ENCODE assay signal across 23 cellular contexts in genomic region chr5:169941542-169941941, GRCh38. TPM values are rescaled to one million over a fixed set of nuclear protein-coding genes. Genes with fewer than 3 reads are reported as not detected.
DNase-seq lines count a peak whose midpoint lies in the region; ATAC-seq and TF ChIP-seq lines count a peak whose summit lies in the region.
"Had no signal": no experiment of that assay in that cellular context is flagged by ENCODE, and none has a peak within 500 bp of the region (broad histone marks: within the 10 kb centered on the region; RNA-seq: fewer than 3 reads in every experiment).

No MANE protein-coding gene starts in this region.

- no peak overlapping the region for H3K4me3 Mint-ChIP-seq in CD4-positive, CD25-positive, alpha-beta regulatory T cell
- H3K4me3 Mint-ChIP-seq in effector memory CD8-positive, alpha-beta T cell, result no peak overlapping the region
- no peak overlapping the region for H3K4me3 Mint-ChIP-seq in stimulated activated memory B cell treated with anti-CD40 and anti-IgM and Interleukin-4, amounts not matched to agents 10 μg/mL and 1 μg/mL and 100 μg/mL, for 72 hours
- H3K4me3 Mint-ChIP-seq: CD14-positive monocyte had no signal

- peaks cover 80% of the 10 kb centered on the region for H3K79me2 ChIP-seq in SK-N-SH (ENCODE audit: insufficient read depth)

- H2AFZ ChIP-seq in mesenchymal stem cell (ENCODE audit: low read depth, low read length) (no peak overlapping the region), SK-N-SH (ENCODE audit: low read depth) (no peak overlapping the region)
- H2AFZ ChIP-seq: PC-9 had no signal

- H3K14ac ChIP-seq in mesenchymal stem cell (ENCODE audit: low read length in 2 of 2), result no peak overlapping the region

- peak overlapping the region; percentile 66 for H3K9ac ChIP-seq in mesenchymal stem cell (ENCODE audit: low read length)
- H3K9ac ChIP-seq in SK-N-SH, result no peak overlapping the region

- H3K4me1 ChIP-seq in CD4-positive, CD25-positive, alpha-beta regulatory T cell (ENCODE audit: control insufficient read depth, insufficient read depth, low read length, poor library complexity, severe bottlenecking), result no peaks in the 10 kb centered on the region
- H3K4me1 ChIP-seq in mesenchymal stem cell (ENCODE audit: control insufficient read depth, insufficient read depth, low read depth, low read length) (peaks cover 10% of the 10 kb centered on the region), SK-N-SH (ENCODE audit: control insufficient read depth in 1 of 2, insufficient read depth in 2 of 2, low read depth in 1 of 2, low read length in 1 of 2) (peaks cover 2 to 14% of the 10 kb centered on the region in 2 experiments; a peak in 3 of 4 replicates)
- H3K4me1 ChIP-seq: BE2C had no signal

- no peak overlapping the region for H4K91ac ChIP-seq in mesenchymal stem cell (ENCODE audit: low read length)

- peaks cover 18% of the 10 kb centered on the region for H3K79me1 ChIP-seq in mesenchymal stem cell (replicated peaks; ENCODE audit: low read length, poor library complexity, severe bottlenecking)

- no peak overlapping the region for H2BK12ac ChIP-seq in mesenchymal stem cell (ENCODE audit: low read length in 2 of 2)

- no peak for TF ChIP-seq CTCF in SK-N-SH (IDR thresholded peaks at IDR 0.05)

- no peak overlapping the region for H3K18ac ChIP-seq in mesenchymal stem cell (ENCODE audit: low read depth in 1 of 2, low read length in 2 of 2)

- no peak overlapping the region for H2BK5ac ChIP-seq in mesenchymal stem cell (ENCODE audit: low read depth, low read length, poor library complexity, severe bottlenecking)

- H3K4me3 ChIP-seq in CD4-positive, CD25-positive, alpha-beta regulatory T cell (ENCODE audit: low read depth, low read length), result no peak overlapping the region
- peak overlapping the region in 1 of 2 experiments; percentile 17 for H3K4me3 ChIP-seq in mesenchymal stem cell (ENCODE audit: insufficient read depth in 1 of 2, low read depth in 1 of 2, low read length in 2 of 2)
- H3K4me3 ChIP-seq in SK-N-SH (ENCODE audit: low read depth in 2 of 2, low read length in 1 of 2), result no peak overlapping the region
- H3K4me3 ChIP-seq: A549, MG63, PC-9, SJSA1 had no signal

- H3K9me3 ChIP-seq in CD4-positive, CD25-positive, alpha-beta regulatory T cell (ENCODE audit: control insufficient read depth in 2 of 2, low read length in 2 of 2), result no peaks in the 10 kb centered on the region
- no peaks in the 10 kb centered on the region for H3K9me3 ChIP-seq in mesenchymal stem cell (ENCODE audit: control insufficient read depth, low read length)
- no peaks in the 10 kb centered on the region for H3K9me3 ChIP-seq in SK-N-SH
- H3K9me3 ChIP-seq: A549, BE2C, MG63, SJSA1 had no signal

- no peaks in the 10 kb centered on the region for H3K9me3 Mint-ChIP-seq in CD4-positive, CD25-positive, alpha-beta regulatory T cell
- H3K9me3 Mint-ChIP-seq in effector memory CD8-positive, alpha-beta T cell, result no peaks in the 10 kb centered on the region
- H3K9me3 Mint-ChIP-seq in stimulated activated memory B cell treated with anti-CD40 and anti-IgM and Interleukin-4, amounts not matched to agents 10 μg/mL and 1 μg/mL and 100 μg/mL, for 72 hours, result no peaks in the 10 kb centered on the region

- no peaks in the 10 kb centered on the region for H4K20me1 ChIP-seq in SK-N-SH (ENCODE audit: insufficient read depth)

- H3K9me2 ChIP-seq in SK-N-SH, result no peaks in the 10 kb centered on the region

- H3K23ac ChIP-seq in mesenchymal stem cell (ENCODE audit: low read length in 2 of 2), result no peak overlapping the region

- no peak overlapping the region for H4K8ac ChIP-seq in mesenchymal stem cell (ENCODE audit: low read length)

- H3K27ac ChIP-seq in CD4-positive, CD25-positive, alpha-beta regulatory T cell (ENCODE audit: insufficient read depth, low read length, poor library complexity, severe bottlenecking), result no peak overlapping the region
- H3K27ac ChIP-seq in mesenchymal stem cell (ENCODE audit: low read length, poor library complexity, severe bottlenecking) (no peak overlapping the region), SK-N-SH (ENCODE audit: low read depth in 2 of 2, low read length in 1 of 2) (no peak overlapping the region)
- H3K27ac ChIP-seq: A549, PC-9, SJSA1 had no signal

- no peak overlapping the region for H2BK15ac ChIP-seq in mesenchymal stem cell (ENCODE audit: low read depth, poor library complexity, severe bottlenecking)

- DNase-seq in CD4-positive, CD25-positive, alpha-beta regulatory T cell, result no peak
- DNase-seq in effector memory CD8-positive, alpha-beta T cell, result no peak
- DNase-seq in mesenchymal stem cell, result no peak
- no peak for DNase-seq in SK-N-SH
- no peak for DNase-seq in NCI-H1930 (lab: John Stamatoyannopoulos, UW)
- DNase-seq: BE2C, Calu3, DMS153, DND-41, KG1, MG63, NCI-H1105 treated with DMSO at 0.1 percent for 48 hours, NCI-H146, NCI-H2029, NCI-H446 treated with DMSO at 0.1 percent for 48 hours, NCI-H526, PC-9, Right ventricle myocardium superior had no signal

- peaks cover 16% of the 10 kb centered on the region for H3K36me3 Mint-ChIP-seq in CD4-positive, CD25-positive, alpha-beta regulatory T cell
- no peaks in the 10 kb centered on the region for H3K36me3 Mint-ChIP-seq in effector memory CD8-positive, alpha-beta T cell (ENCODE audit: insufficient read depth)
- H3K36me3 Mint-ChIP-seq in stimulated activated memory B cell treated with anti-CD40 and anti-IgM and Interleukin-4, amounts not matched to agents 10 μg/mL and 1 μg/mL and 100 μg/mL, for 72 hours, result peaks cover 21% of the 10 kb centered on the region

- H2AK5ac ChIP-seq in mesenchymal stem cell (ENCODE audit: low read length, severe bottlenecking), result no peak overlapping the region

- POLR2A ChIA-PET in SK-N-SH (lab: Yijun Ruan, JAX), result no interaction called here

- 97% methylated on average over 7 of the region's 7 CpGs for WGBS in mesenchymal stem cell
- 87% methylated on average over 7 of the region's 7 CpGs for WGBS in SK-N-SH (ENCODE audit: low lambda C conversion rate)

- peaks cover 4 to 26% (median 17%) of the 10 kb centered on the region in 4 donors for H3K4me1 Mint-ChIP-seq in CD4-positive, CD25-positive, alpha-beta regulatory T cell
- peaks cover 10 to 36% of the 10 kb centered on the region in 2 donors for H3K4me1 Mint-ChIP-seq in effector memory CD8-positive, alpha-beta T cell (ENCODE audit: low read depth in 2 of 2)
- peaks cover 21% of the 10 kb centered on the region for H3K4me1 Mint-ChIP-seq in stimulated activated memory B cell treated with anti-CD40 and anti-IgM and Interleukin-4, amounts not matched to agents 10 μg/mL and 1 μg/mL and 100 μg/mL, for 72 hours

- no peak overlapping the region for H3K4ac ChIP-seq in mesenchymal stem cell (ENCODE audit: low read depth in 1 of 2, low read length in 2 of 2)

- H3K27me3 Mint-ChIP-seq in CD4-positive, CD25-positive, alpha-beta regulatory T cell, result no peaks in the 10 kb centered on the region
- H3K27me3 Mint-ChIP-seq in effector memory CD8-positive, alpha-beta T cell, result no peaks in the 10 kb centered on the region
- H3K27me3 Mint-ChIP-seq in stimulated activated memory B cell treated with anti-CD40 and anti-IgM and Interleukin-4, amounts not matched to agents 10 μg/mL and 1 μg/mL and 100 μg/mL, for 72 hours, result no peaks in the 10 kb centered on the region

- H3K4me2 ChIP-seq in mesenchymal stem cell (ENCODE audit: low read length, poor library complexity, severe bottlenecking), result no peak overlapping the region
- no peak overlapping the region for H3K4me2 ChIP-seq in SK-N-SH
- H3K4me2 ChIP-seq: A549, PC-9 had no signal

- no peak for TF ChIP-seq RAD21 in SK-N-SH (IDR thresholded peaks at IDR 0.05; ENCODE audit: low read length)

- no peak for TF ChIP-seq EP300 in SK-N-SH (IDR thresholded peaks at IDR 0.05; ENCODE audit: borderline replicate concordance in 1 of 2, low read depth in 1 of 2, low read length in 1 of 2)

- no peak overlapping the region for H2BK120ac ChIP-seq in mesenchymal stem cell (ENCODE audit: low read depth, low read length)

- CTCF ChIA-PET in SK-N-SH (lab: Yijun Ruan, JAX), result interaction anchor here (8.0 kb wide), 1 partner anchor 39 kb away, joined by 45 read pairs; the partner anchor contains the start of gene INSYN2B

- ATAC-seq in CD4-positive, CD25-positive, alpha-beta regulatory T cell (ENCODE audit: low read depth in 2 of 2), result no peak
- ATAC-seq in effector memory CD8-positive, alpha-beta T cell (replicated peaks), result no peak
- ATAC-seq in stimulated activated memory B cell treated with anti-CD40 and anti-IgM and Interleukin-4, amounts not matched to agents 10 μg/mL and 1 μg/mL and 100 μg/mL, for 72 hours, result no peak
- no peak for ATAC-seq in HG02981 (IDR thresholded peaks at IDR 0.05; ENCODE audit: unreplicated experiment)
- ATAC-seq: A549 had no signal

- peaks cover 12% of the 10 kb centered on the region for H3K36me3 ChIP-seq in CD4-positive, CD25-positive, alpha-beta regulatory T cell (ENCODE audit: control insufficient read depth, insufficient read depth, low read length)
- H3K36me3 ChIP-seq in mesenchymal stem cell (ENCODE audit: control insufficient read depth in 1 of 2, insufficient read depth in 2 of 2, low read depth in 1 of 2, low read length in 2 of 2), result no peaks in the 10 kb centered on the region
- H3K36me3 ChIP-seq in SK-N-SH (replicated peaks in 1 of 2; ENCODE audit: control insufficient read depth in 1 of 2, insufficient read depth in 2 of 2, low read length in 1 of 2), result peaks cover 0 to 4% of the 10 kb centered on the region in 2 experiments
- H3K36me3 ChIP-seq: BE2C, SJSA1 had no signal

- H3F3A ChIP-seq in SK-N-SH (replicated peaks; ENCODE audit: insufficient read depth), result peaks cover 11% of the 10 kb centered on the region

- H3K27me3 ChIP-seq in CD4-positive, CD25-positive, alpha-beta regulatory T cell (ENCODE audit: control insufficient read depth, insufficient read depth, low read length), result no peaks in the 10 kb centered on the region
- H3K27me3 ChIP-seq in mesenchymal stem cell (ENCODE audit: control insufficient read depth in 1 of 2, insufficient read depth in 1 of 2, low read length in 2 of 2), result no peaks in the 10 kb centered on the region
- H3K27me3 ChIP-seq in SK-N-SH (ENCODE audit: insufficient read depth), result no peaks in the 10 kb centered on the region
- H3K27me3 ChIP-seq: BE2C, MG63, SJSA1 had no signal

- H3K27ac Mint-ChIP-seq in CD4-positive, CD25-positive, alpha-beta regulatory T cell, result peak overlapping the region in 2 of 3 donors; percentile 62 to 67
- peak overlapping the region; percentile 23 to 68 for H3K27ac Mint-ChIP-seq in effector memory CD8-positive, alpha-beta T cell
- H3K27ac Mint-ChIP-seq in stimulated activated memory B cell treated with anti-CD40 and anti-IgM and Interleukin-4, amounts not matched to agents 10 μg/mL and 1 μg/mL and 100 μg/mL, for 72 hours, result peak overlapping the region; percentile 51

TF ChIP-seq in SK-N-SH, 30 proteins besides CTCF, POLR2A, EP300 and RAD21:
- TF ChIP-seq GATA2 (CRISPR knock-in tag; IDR thresholded peaks at IDR 0.05) (no peak), MXI1 (IDR thresholded peaks at IDR 0.05; ENCODE audit: low read depth, low read length) (no peak)

RNA-seq across cellular contexts. Expression of gene INSYN2B, which starts 38.8 kb away (rescaled TPM):
- total RNA-seq in CD4-positive, CD25-positive, alpha-beta regulatory T cell, result not detected
- polyA plus RNA-seq in CD4-positive, CD25-positive, alpha-beta regulatory T cell, result under 1 TPM in 3 of 4 donors, not detected in 1; 0.07 to 0.25 (median 0.15) TPM
- polyA plus RNA-seq in mesenchymal stem cell (2013, experiment 1 of 2), result 10.6 TPM
- 10.6 TPM for polyA plus RNA-seq in mesenchymal stem cell (2013, experiment 2 of 2)
- 9.2 and 13.4 TPM in 2 replicates for polyA plus RNA-seq in SK-N-SH (2012; rRNA removed)
- polyA plus RNA-seq in SK-N-SH (2012; cell fraction: cytosol; rRNA removed), result 7.1 and 9.7 TPM in 2 replicates
- 6.6 and 9.4 TPM in 2 replicates for polyA plus RNA-seq in SK-N-SH (2012; cell fraction: nucleus; rRNA removed)
- total RNA-seq: Calu3, PC-9 had no signal
